In genomic region chr12:92827836-92828431, GRCh38 we compare ENCODE assay signal across 8 cellular contexts.
DNase-seq lines count a peak whose midpoint lies in the region; ATAC-seq, FAIRE-seq and TF ChIP-seq lines count a peak whose summit lies in the region.

No MANE protein-coding gene starts in this region.

- H3K9me3 ChIP-seq in adrenal gland (replicated peaks in 1 of 3): no peaks in the 10 kb centered on the region
- no peaks in the 10 kb centered on the region for H3K9me3 ChIP-seq in tibial artery

- TF ChIP-seq POLR2A in adrenal gland (IDR thresholded peaks at IDR 0.05): no peak

- H3K36me3 ChIP-seq in adrenal gland (replicated peaks in 1 of 2) (peaks cover 0 to 4% of the 10 kb centered on the region in 2 donors), tibial artery (peaks cover 20 to 38% (median 24%) of the 10 kb centered on the region in 3 donors)

- H3K4me3 ChIP-seq in adrenal gland (no peak overlapping the region), tibial artery (no peak overlapping the region)

- intact Hi-C loops in adrenal gland (cut with DNase I) (no loop called here), tibial artery (cut with DNase I; ENCODE audit: low total_unique reads) (no loop called here)

- peak; percentile 15 to 53 (median 40) for TF ChIP-seq CTCF in adrenal gland (IDR thresholded peaks at IDR 0.05)
- peak in 1 of 2 experiments; percentile 29 for TF ChIP-seq CTCF in tibial artery (IDR thresholded peaks at IDR 0.05)

- H3K27ac ChIP-seq in adrenal gland: no peak overlapping the region
- no peak overlapping the region for H3K27ac ChIP-seq in tibial artery

- FAIRE-seq in urothelium cell line (lab: Jason Lieb, UNC): no peak

- ATAC-seq in GM18909 (IDR thresholded peaks at IDR 0.05; ENCODE audit: poor library complexity, unreplicated experiment): peak; percentile 46

- WGBS in adrenal gland, 4 donors: 81 to 84% (median 83%) methylated on average over 4 of the region's 4 CpGs

- DNase-seq in AML-193 (lab: John Stamatoyannopoulos, UW) (peak; percentile 50 to 52), NOMO-1 (lab: John Stamatoyannopoulos, UW; ENCODE audit: unreplicated experiment in 2 of 2) (peak; percentile 31 to 52), adrenal gland (peak in 1 of 7 donors; percentile 27), kidney tubule cell (ENCODE audit: low spot score) (peak; percentile 42), urothelium cell line (ENCODE audit: low spot score) (peak; percentile 13), hypothalamus (lab: John Stamatoyannopoulos, UW) (no peak), tibial artery (no peak)

- H3K4me1 ChIP-seq in adrenal gland (replicated peaks in 1 of 2) (no peaks in the 10 kb centered on the region), tibial artery (no peaks in the 10 kb centered on the region)

- H3K27me3 ChIP-seq in adrenal gland: no peaks in the 10 kb centered on the region
- H3K27me3 ChIP-seq in tibial artery: no peaks in the 10 kb centered on the region

Comparison
In these comparisons a context has a peak if more than half of its experiments do, and no peak if none do; other contexts are left out.
1. DNase-seq: peak in AML-193 (2 of 2), NOMO-1 (2 of 2), kidney tubule cell (single experiment) and urothelium cell line (single experiment); none in hypothalamus (0 of 51) and tibial artery (0 of 2).